Comparison of ENCODE assay signal across 7 cellular contexts in the genomic region with DNA sequence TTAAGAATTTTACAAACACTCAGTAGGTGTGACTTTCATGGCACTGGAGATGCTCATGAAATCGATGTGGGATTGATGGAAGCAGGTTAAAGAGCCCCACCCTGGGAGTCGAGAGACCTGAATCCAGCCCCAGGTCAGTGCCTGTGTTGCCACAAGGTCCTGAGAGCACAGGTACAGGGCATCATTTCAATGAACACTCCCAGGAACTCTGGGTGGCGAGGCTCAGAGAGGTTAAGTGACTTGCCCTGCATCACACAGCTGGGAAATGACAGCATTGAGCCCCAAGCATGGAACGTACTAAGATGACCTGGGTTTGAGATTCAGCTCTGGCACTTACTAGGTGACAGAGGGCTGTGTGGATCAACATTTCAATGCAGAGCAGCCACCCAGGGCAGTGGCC.
"Had no signal": no experiment of that assay in that cellular context is flagged by ENCODE, and none has a peak within 500 bp of the region (broad histone marks: within the 10 kb centered on the region; RNA-seq: fewer than 3 reads in every experiment).

No MANE protein-coding gene starts in this region.

- H3K27ac ChIP-seq: HL-60, KMS-11 had no signal

- H3K4me2 ChIP-seq: KMS-11 had no signal

- H3K9ac ChIP-seq: KMS-11 had no signal

- H3K9me3 Mint-ChIP-seq: IgD-negative memory B cell had no signal

- H3K27ac Mint-ChIP-seq: IgD-negative memory B cell had no signal

- H3K4me1 Mint-ChIP-seq: IgD-negative memory B cell had no signal

- H3K4me3 Mint-ChIP-seq: IgD-negative memory B cell had no signal

- DNase-seq: IMR-90, KBM-7, KG1 had no signal

- FAIRE-seq: HTR-8/SVneo had no signal
